12 cellular contexts compared by ENCODE assay signal in the genomic region with DNA sequence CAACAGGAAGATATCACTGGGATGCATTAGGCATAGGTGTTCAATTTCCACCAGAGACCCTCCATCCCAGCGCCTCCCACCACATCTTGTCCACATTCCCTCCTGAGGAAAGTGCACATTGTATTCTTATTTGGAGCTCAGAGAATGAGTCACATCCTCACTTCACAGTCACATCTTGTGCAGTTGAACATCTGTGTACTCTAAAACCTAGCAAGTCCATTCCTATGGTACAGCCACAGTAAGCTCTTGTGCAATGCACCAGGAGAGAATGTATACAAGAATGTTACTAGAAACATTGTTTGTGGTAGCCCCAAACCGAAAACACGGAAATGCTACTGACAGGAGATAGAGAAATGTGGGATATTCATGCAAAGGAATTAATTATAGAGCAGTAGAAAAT. TPM values are rescaled to one million over a fixed set of nuclear protein-coding genes. Genes with fewer than 3 reads are reported as not detected.
A peak's percentile ranks its signal among the peaks of the same experiment; 100 is the strongest.
DNase-seq lines count a peak whose midpoint lies in the region; ATAC-seq, FAIRE-seq and TF ChIP-seq lines count a peak whose summit lies in the region.
"Had no signal": no experiment of that assay in that cellular context is flagged by ENCODE, and none has a peak within 500 bp of the region (broad histone marks: within the 10 kb centered on the region; RNA-seq: fewer than 3 reads in every experiment).

No MANE protein-coding gene starts in this region.

- POLR2A ChIA-PET in AG04449 (lab: Yijun Ruan, JAX), result interaction anchor here (0.8 kb wide), 2 partner anchors 32 to 150 kb away, joined by 3 read pairs; no protein-coding TSS in a partner anchor

- H3K9me3 ChIP-seq in adipocyte (ENCODE audit: control insufficient read depth, low read length), result peaks cover 1% of the 10 kb centered on the region

- CTCF ChIA-PET in AG04449 (lab: Yijun Ruan, JAX), result interaction anchor here (0.6 to 1.3 kb wide), 4 partner anchors 34 to 136 kb away, joined by 3 to 4 read pairs (median 3); no protein-coding TSS in a partner anchor

- in situ Hi-C loops in G401 (cut with HindIII; ENCODE audit: low sequenced_read_pairs), result loop anchor here (25.0 kb wide), 1 partner anchor 100 kb away; no protein-coding TSS in a partner anchor

- DNase-seq in AG04449 (ENCODE audit: low read depth, low spot score) (peak; percentile 81), HPDE6-E6E7 (ENCODE audit: extremely low spot score) (peak; percentile 67), adipocyte (ENCODE audit: low read depth) (peak; percentile 89), foreskin melanocyte (peak; percentile 16), G401 (ENCODE audit: low spot score) (no peak), D721Med (ENCODE audit: insufficient read length, low spot score) (no peak)
- DNase-seq: activated CD4-positive, alpha-beta T cell treated with anti-CD3 and anti-CD28 coated beads, Interleukin-2, amount 50 U/mL, for 4 hours; SHP77 treated with DMSO at 0.1 percent for 48 hours; stimulated activated CD4-positive, alpha-beta T cell treated with anti-CD3 and anti-CD28 coated beads, Interleukin-15, amount 100 ng/mL, for 24 hours; stimulated activated naive CD8-positive, alpha-beta T cell treated with anti-CD3 and anti-CD28 coated beads, Interleukin-15, Interleukin-2, amounts not matched to agents 100 U/mL and 50 U/mL, for 24 hours had no signal

- peaks cover 8% of the 10 kb centered on the region for H3K4me1 ChIP-seq in adipocyte (ENCODE audit: control insufficient read depth, insufficient read depth, low read length)

- TF ChIP-seq CTCF in AG04449 (IDR thresholded peaks at IDR 0.05; ENCODE audit: insufficient read depth, low read length, missing control alignments), result no peak
- TF ChIP-seq CTCF in D721Med (IDR thresholded peaks at IDR 0.05; ENCODE audit: insufficient read depth, missing control alignments), result no peak

- no peak for FAIRE-seq in D721Med (lab: Jason Lieb, UNC)

- H3K36me3 ChIP-seq in adipocyte (ENCODE audit: control insufficient read depth, insufficient read depth, low read length, severe bottlenecking), result no peaks in the 10 kb centered on the region

- ATAC-seq in HG03520 (IDR thresholded peaks at IDR 0.05; ENCODE audit: unreplicated experiment) (no peak), GM21786 (IDR thresholded peaks at IDR 0.05; ENCODE audit: unreplicated experiment) (no peak)
- ATAC-seq: stimulated activated naive CD8-positive, alpha-beta T cell treated with anti-CD3 and anti-CD28 coated beads, Interleukin-15, Interleukin-2, amounts not matched to agents 100 U/mL and 50 U/mL, for 24 hours had no signal

- H3K27me3 ChIP-seq in adipocyte (replicated peaks; ENCODE audit: control insufficient read depth, insufficient read depth, low read length), result peaks cover 28% of the 10 kb centered on the region

- no peak overlapping the region for H3K9ac ChIP-seq in adipocyte (ENCODE audit: low read length)

- H3K4me3 ChIP-seq in AG04449 (ENCODE audit: low read depth, low read length), result no peak overlapping the region
- H3K4me3 ChIP-seq in adipocyte (ENCODE audit: low read length), result no peak overlapping the region

RNA-seq across cellular contexts. Expression of a gene that starts 1.6 kb away (rescaled TPM):
- total RNA-seq in G401 (2014; rRNA removed; shearing (Covaris generic)), result not detected in 2 replicates

RNA-seq across cellular contexts. Expression of a gene that starts 31.7 kb away (rescaled TPM):
- total RNA-seq in G401 (2014; rRNA removed; shearing (Covaris generic)), result 18.3 and 28.3 TPM in 2 replicates

RNA-seq across cellular contexts. Expression of a gene that starts 40.3 kb away (rescaled TPM):
- total RNA-seq in G401 (2014; rRNA removed; shearing (Covaris generic)), result 35.4 and 47.6 TPM in 2 replicates

RNA-seq across cellular contexts. Expression of a gene that starts 48.1 kb away (rescaled TPM):
- not detected in 2 replicates for total RNA-seq in G401 (2014; rRNA removed; shearing (Covaris generic))

RNA-seq across cellular contexts. Expression of a gene that starts 50.8 kb away (rescaled TPM):
- total RNA-seq in G401 (2014; rRNA removed; shearing (Covaris generic)), result 19.3 and 32.4 TPM in 2 replicates

Comparison
In these comparisons a context has a peak if more than half of its experiments do, and no peak if none do; other contexts are left out.
1. DNase-seq: peak in AG04449 (single experiment), HPDE6-E6E7 (single experiment), adipocyte (single experiment) and foreskin melanocyte (single experiment); none in G401 (single experiment) and D721Med (single experiment).